ENCODE assay signal across 12 cellular contexts in genomic region chr1:248842781-248843331, GRCh38. TPM values are rescaled to one million over a fixed set of nuclear protein-coding genes. Genes with fewer than 3 reads are reported as not detected.
A peak's percentile ranks its signal among the peaks of the same experiment; 100 is the strongest.
DNase-seq lines count a peak whose midpoint lies in the region; ATAC-seq and TF ChIP-seq lines count a peak whose summit lies in the region.
"Had no signal": no experiment of that assay in that cellular context is flagged by ENCODE, and none has a peak within 500 bp of the region (broad histone marks: within the 10 kb centered on the region; RNA-seq: fewer than 3 reads in every experiment).

No MANE protein-coding gene starts in this region.

- TF ChIP-seq POLR2A in heart left ventricle (IDR thresholded peaks at IDR 0.05) (no peak), esophagus squamous epithelium (IDR thresholded peaks at IDR 0.05) (peak in 1 of 4 donors; percentile 30), adrenal gland (IDR thresholded peaks at IDR 0.05) (no peak)

- TF ChIP-seq CTCF in heart left ventricle (IDR thresholded peaks at IDR 0.05): no peak
- no peak for TF ChIP-seq CTCF in esophagus squamous epithelium (IDR thresholded peaks at IDR 0.05)
- TF ChIP-seq CTCF in type B pancreatic cell (conservative IDR thresholded peaks at IDR 0.05): no peak
- no peak for TF ChIP-seq CTCF in adrenal gland (IDR thresholded peaks at IDR 0.05)

- H3K27me3 ChIP-seq in heart left ventricle (no peaks in the 10 kb centered on the region), esophagus squamous epithelium (no peaks in the 10 kb centered on the region), adrenal gland (no peaks in the 10 kb centered on the region), aorta (ENCODE audit: control insufficient read depth in 1 of 2, insufficient read depth in 2 of 2, low read length in 1 of 2) (no peaks in the 10 kb centered on the region)
- H3K27me3 ChIP-seq: right lobe of liver had no signal

- peaks cover 0 to 52% (median 34%) of the 10 kb centered on the region in 12 donors for H3K4me1 ChIP-seq in heart left ventricle
- peaks cover 16 to 61% (median 37%) of the 10 kb centered on the region in 3 donors for H3K4me1 ChIP-seq in esophagus squamous epithelium
- peaks cover 0 to 12% of the 10 kb centered on the region in 2 donors for H3K4me1 ChIP-seq in adrenal gland (replicated peaks in 1 of 2)
- H3K4me1 ChIP-seq in aorta (ENCODE audit: control insufficient read depth in 1 of 2, insufficient read depth in 2 of 2, low read length in 2 of 2): no peaks in the 10 kb centered on the region

- peaks cover 24% of the 10 kb centered on the region for H3K4me1 Mint-ChIP-seq in type B pancreatic cell (ENCODE audit: unreplicated experiment)

- no peak overlapping the region for H3K4me3 ChIP-seq in heart left ventricle
- no peak overlapping the region for H3K4me3 ChIP-seq in esophagus squamous epithelium
- H3K4me3 ChIP-seq in adrenal gland: no peak overlapping the region
- no peak overlapping the region for H3K4me3 ChIP-seq in aorta (ENCODE audit: low read length in 2 of 2)
- H3K4me3 ChIP-seq: right lobe of liver had no signal

- no peak for ATAC-seq in heart left ventricle
- no peak for ATAC-seq in left cardiac atrium
- ATAC-seq in HG03039 (IDR thresholded peaks at IDR 0.05; ENCODE audit: unreplicated experiment): peak; percentile 38
- ATAC-seq in aorta (ENCODE audit: low FRiP score): no peak
- ATAC-seq: right lobe of liver had no signal

- no peaks in the 10 kb centered on the region for H3K9me3 ChIP-seq in heart left ventricle
- H3K9me3 ChIP-seq in esophagus squamous epithelium: no peaks in the 10 kb centered on the region
- no peaks in the 10 kb centered on the region for H3K9me3 ChIP-seq in adrenal gland (replicated peaks in 1 of 3)
- H3K9me3 ChIP-seq in aorta (ENCODE audit: control insufficient read depth, low read length): no peaks in the 10 kb centered on the region
- H3K9me3 ChIP-seq: right lobe of liver had no signal

- H3K27ac Mint-ChIP-seq in type B pancreatic cell: peak overlapping the region; percentile 53

- H3K4me3 Mint-ChIP-seq in type B pancreatic cell: no peak overlapping the region

- H3K27ac ChIP-seq in heart left ventricle: peak overlapping the region in 10 of 12 donors; percentile 3 to 54 (median 32)
- peak overlapping the region; percentile 76 to 85 (median 82) for H3K27ac ChIP-seq in esophagus squamous epithelium
- H3K27ac ChIP-seq in adrenal gland: no peak overlapping the region
- H3K27ac ChIP-seq in aorta (ENCODE audit: low read depth in 1 of 2, low read length in 2 of 2): no peak overlapping the region
- H3K27ac ChIP-seq: right lobe of liver had no signal

- H3K36me3 Mint-ChIP-seq in type B pancreatic cell: no peaks in the 10 kb centered on the region

- WGBS in heart left ventricle, 4 donors: 71 to 85% (median 80%) methylated on average over 8 of the region's 8 CpGs
- WGBS in esophagus squamous epithelium, 2 donors: 59% methylated on average over 2 to 4 of the region's 8 CpGs
- 88 to 97% (median 91%) methylated on average over 6 to 8 of the region's 8 CpGs for WGBS in adrenal gland, 4 donors
- 88 to 91% methylated on average over 8 of the region's 8 CpGs for WGBS in aorta, 2 donors

- intact Hi-C loops in heart left ventricle (cut with DNase I): loop anchor here in 2 of 10 donors (1.0 to 2.0 kb wide), 2 partner anchors 11 to 14 kb away; no protein-coding TSS in a partner anchor
- intact Hi-C loops in left cardiac atrium (cut with DNase I): no loop called here
- intact Hi-C loops in esophagus squamous epithelium (cut with DNase I): no loop called here
- intact Hi-C loops in adrenal gland (cut with DNase I): no loop called here
- intact Hi-C loops in aorta (cut with DNase I): no loop called here

- DNase-seq in heart left ventricle (no peak), left cardiac atrium (no peak), esophagus squamous epithelium (lab: John Stamatoyannopoulos, UW) (no peak), type B pancreatic cell (ENCODE audit: extremely low spot score, unreplicated experiment) (no peak), adrenal gland (no peak), aorta (no peak), NCI-H1105 treated with DMSO at 0.1 percent for 48 hours (lab: John Stamatoyannopoulos, UW) (no peak)
- DNase-seq: glutamatergic neuron, GOT3, NCI-H187, right lobe of liver had no signal

- H3K36me3 ChIP-seq in heart left ventricle (peaks cover 0 to 43% (median 36%) of the 10 kb centered on the region in 9 donors), esophagus squamous epithelium (peaks cover 14 to 36% (median 26%) of the 10 kb centered on the region in 3 donors), adrenal gland (replicated peaks in 1 of 2) (peaks cover 0 to 33% of the 10 kb centered on the region in 2 donors), aorta (ENCODE audit: control insufficient read depth in 1 of 2, insufficient read depth in 2 of 2, low read length in 1 of 2) (peaks cover 0 to 16% of the 10 kb centered on the region in 2 donors)

- H3K27me3 Mint-ChIP-seq in type B pancreatic cell: no peaks in the 10 kb centered on the region

- no peaks in the 10 kb centered on the region for H3K9me3 Mint-ChIP-seq in type B pancreatic cell

RNA-seq across cellular contexts. Expression of gene ZNF672, which starts 4.8 kb away (rescaled TPM):
- total RNA-seq in heart left ventricle: 10 to 100 TPM; 27.9 to 63.8 (median 37.8) TPM
- polyA plus RNA-seq in heart left ventricle: 10 to 100 TPM; 20.5 to 50.1 TPM
- total RNA-seq in left cardiac atrium: 10 to 100 TPM; 41.6 to 42.2 TPM
- 10 to 100 TPM; 22.3 to 25.8 (median 24.0) TPM for total RNA-seq in esophagus squamous epithelium
- total RNA-seq in type B pancreatic cell (ENCODE audit: low replicate concordance): 33.0 and 35.0 TPM in 2 replicates
- total RNA-seq in adrenal gland: 10 to 100 TPM; 22.2 to 47.5 (median 32.1) TPM
- 10 to 100 TPM in 2 of 3 donors, 1 to 10 TPM in 1; 9.5 to 14.8 (median 12.5) TPM for polyA plus RNA-seq in adrenal gland
- 10 to 100 TPM; 18.7 to 30.5 TPM for total RNA-seq in aorta
- polyA plus RNA-seq in aorta: 10 to 100 TPM in 1 of 2 donors, 1 to 10 TPM in 1; 5.1 to 11.0 TPM

RNA-seq across cellular contexts. Expression of gene ZNF692, which starts 16.0 kb away (rescaled TPM):
- total RNA-seq in heart left ventricle: 10 to 100 TPM in 6 of 9 donors, 1 to 10 TPM in 3; 7.4 to 19.7 (median 14.8) TPM
- 10 to 100 TPM; 14.8 to 32.4 TPM for polyA plus RNA-seq in heart left ventricle
- 10 to 100 TPM; 16.3 to 22.3 TPM for total RNA-seq in left cardiac atrium
- total RNA-seq in esophagus squamous epithelium: 10 to 100 TPM; 35.7 to 67.9 (median 40.7) TPM
- 55.0 and 73.0 TPM in 2 replicates for total RNA-seq in type B pancreatic cell (ENCODE audit: low replicate concordance)
- 10 to 100 TPM; 11.5 to 70.2 (median 30.4) TPM for total RNA-seq in adrenal gland
- polyA plus RNA-seq in adrenal gland: 100 to 1,000 TPM in 2 of 3 donors, 10 to 100 TPM in 1; 10.3 to 366 (median 155) TPM
- total RNA-seq in aorta: 10 to 100 TPM; 20.7 to 41.3 TPM
- polyA plus RNA-seq in aorta: 100 to 1,000 TPM in 1 of 2 donors, 10 to 100 TPM in 1; 10.3 to 176 TPM

RNA-seq across cellular contexts. Expression of gene SH3BP5L, which starts 17.1 kb away (rescaled TPM):
- total RNA-seq in heart left ventricle (10 to 100 TPM; 15.8 to 47.1 (median 19.3) TPM), left cardiac atrium (10 to 100 TPM; 15.1 to 18.5 TPM), esophagus squamous epithelium (10 to 100 TPM; 19.2 to 23.1 (median 21.9) TPM), type B pancreatic cell (ENCODE audit: low replicate concordance) (33.4 and 33.7 TPM in 2 replicates), adrenal gland (10 to 100 TPM; 19.3 to 36.9 (median 26.5) TPM), aorta (10 to 100 TPM; 21.4 to 25.1 TPM)
- polyA plus RNA-seq in heart left ventricle (10 to 100 TPM; 17.9 to 51.1 TPM), adrenal gland (10 to 100 TPM; 15.4 to 29.2 (median 16.9) TPM), aorta (10 to 100 TPM; 11.8 to 16.6 TPM)

Comparison
In these comparisons a context has a peak if more than half of its experiments do, and no peak if none do; other contexts are left out.
1. H3K27ac ChIP-seq: peak in heart left ventricle (10 of 12) and esophagus squamous epithelium (4 of 4); none in adrenal gland (0 of 5) and aorta (0 of 2).